In the genomic region with DNA sequence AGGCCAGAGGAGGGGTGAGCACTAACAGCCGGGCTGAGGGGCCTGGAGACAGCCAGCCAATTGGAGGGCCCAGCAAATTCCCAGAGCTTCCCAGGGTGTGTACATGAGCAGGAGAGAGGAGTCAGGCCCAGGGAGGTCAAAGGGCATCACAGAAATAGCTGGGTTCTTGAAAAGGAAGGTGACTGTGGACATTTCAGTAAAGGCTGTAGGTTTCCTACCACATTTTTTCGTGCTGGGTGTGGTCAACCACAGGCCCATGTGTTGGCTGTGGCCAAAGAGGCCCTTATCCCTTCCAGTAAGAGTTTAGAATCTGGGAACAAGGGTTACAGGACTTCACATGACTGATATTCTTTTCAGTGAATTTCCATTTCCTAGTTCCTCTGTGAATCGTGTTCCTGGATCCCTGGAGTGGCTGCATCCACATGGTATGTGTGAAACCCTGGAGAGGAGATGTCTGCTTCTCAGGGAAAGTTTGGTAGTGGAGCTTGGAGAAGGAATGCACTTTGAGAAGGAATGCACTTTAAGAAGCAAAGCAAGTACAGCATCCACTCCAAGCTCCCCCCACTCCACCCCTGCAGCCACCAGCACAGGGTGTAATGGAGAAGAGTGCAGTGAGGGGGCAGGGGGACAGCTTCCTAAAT, we compare ENCODE assay signal across 9 cellular contexts.
A peak's percentile ranks its signal among the peaks of the same experiment; 100 is the strongest.
DNase-seq lines count a peak whose midpoint lies in the region; ATAC-seq lines count a peak whose summit lies in the region.
"Had no signal": no experiment of that assay in that cellular context is flagged by ENCODE, and none has a peak within 500 bp of the region (broad histone marks: within the 10 kb centered on the region; RNA-seq: fewer than 3 reads in every experiment).

No MANE protein-coding gene starts in this region.

- no peak overlapping the region for H3K27ac Mint-ChIP-seq in activated T-helper 17 cell treated with anti-CD3 and anti-CD28 coated beads, Interleukin-2, amount 50 U/mL, for 72 hours

- H3K4me3 Mint-ChIP-seq in activated T-helper 17 cell treated with anti-CD3 and anti-CD28 coated beads, Interleukin-2, amount 50 U/mL, for 72 hours, result no peak overlapping the region

- ATAC-seq in activated T-helper 17 cell treated with anti-CD3 and anti-CD28 coated beads, Interleukin-2, amount 50 U/mL, for 72 hours (replicated peaks), result no peak
- ATAC-seq in GM19452 (IDR thresholded peaks at IDR 0.05; ENCODE audit: unreplicated experiment), result no peak

- no peaks in the 10 kb centered on the region for H3K9me3 Mint-ChIP-seq in activated T-helper 17 cell treated with anti-CD3 and anti-CD28 coated beads, Interleukin-2, amount 50 U/mL, for 72 hours

- H3K27ac ChIP-seq in temporal lobe (ENCODE audit: low read depth, low read length), result peak overlapping the region; percentile 89

- peaks cover 5% of the 10 kb centered on the region for H3K27me3 Mint-ChIP-seq in activated T-helper 17 cell treated with anti-CD3 and anti-CD28 coated beads, Interleukin-2, amount 50 U/mL, for 72 hours

- DNase-seq in NCI-H2171 treated with DMSO at 0.1 percent for 48 hours (lab: John Stamatoyannopoulos, UW) (peak; percentile 38), NCI-H2171 (lab: John Stamatoyannopoulos, UW) (no peak), UCSD-AML1 (lab: John Stamatoyannopoulos, UW; ENCODE audit: unreplicated experiment) (peak; percentile 37), iris pigment epithelial cell (ENCODE audit: low read depth) (peak; percentile 93), NCI-H1105 treated with DMSO at 0.1 percent for 48 hours (lab: John Stamatoyannopoulos, UW) (no peak)
- DNase-seq: 8988T had no signal

- H3K4me1 Mint-ChIP-seq in activated T-helper 17 cell treated with anti-CD3 and anti-CD28 coated beads, Interleukin-2, amount 50 U/mL, for 72 hours, result peaks cover 9% of the 10 kb centered on the region

- H3K36me3 Mint-ChIP-seq in activated T-helper 17 cell treated with anti-CD3 and anti-CD28 coated beads, Interleukin-2, amount 50 U/mL, for 72 hours (ENCODE audit: low read depth), result no peaks in the 10 kb centered on the region

Comparison
In these comparisons a context has a peak if more than half of its experiments do, and no peak if none do; other contexts are left out.
1. DNase-seq: peak in NCI-H2171 treated with DMSO at 0.1 percent for 48 hours (single experiment), UCSD-AML1 (single experiment) and iris pigment epithelial cell (single experiment); none in NCI-H2171 (single experiment) and NCI-H1105 treated with DMSO at 0.1 percent for 48 hours (single experiment).